Comparison of ENCODE assay signal across 1 cellular context in genomic region chr21:33302796-33303195, GRCh38.
TF ChIP-seq lines count a peak whose summit lies in the region.

No MANE protein-coding gene starts in this region.

TF ChIP-seq in HepG2, 621 proteins besides CTCF, POLR2A, EP300 and RAD21:
- TF ChIP-seq BHLHE40 (IDR thresholded peaks at IDR 0.05; ENCODE audit: low read length) (peak; percentile 66), CREBL2 (CRISPR knock-in tag; IDR thresholded peaks at IDR 0.05; ENCODE audit: borderline replicate concordance) (no peak), MAX (IDR thresholded peaks at IDR 0.05) (peak; percentile 77), CBFB (CRISPR knock-in tag; IDR thresholded peaks at IDR 0.05) (0 out of 2 replicates have a peak, but pooled peaks have one; percentile 32), ZNF431 (CRISPR knock-in tag; IDR thresholded peaks at IDR 0.05; ENCODE audit: borderline replicate concordance, low read depth) (peak; percentile 59; the same call in 1 of the 2 replicates), ZNF687 (CRISPR knock-in tag; IDR thresholded peaks at IDR 0.05) (peak; percentile 66), KAT8 (CRISPR knock-in tag; IDR thresholded peaks at IDR 0.05) (no peak), SALL1 (CRISPR knock-in tag; IDR thresholded peaks at IDR 0.05) (peak; percentile 62; the same call in 1 of the 2 replicates), TFDP1 (CRISPR knock-in tag; IDR thresholded peaks at IDR 0.05; ENCODE audit: borderline replicate concordance) (peak; percentile 31; the same call in 1 of the 2 replicates), NR2F6 (IDR thresholded peaks at IDR 0.05) (no peak), NR2F6 (CRISPR knock-in tag; IDR thresholded peaks at IDR 0.05) (0 out of 2 replicates have a peak, but pooled peaks have one; percentile 36), ZNF768 (CRISPR knock-in tag; IDR thresholded peaks at IDR 0.05) (peak; percentile 42; the same call in 1 of the 2 replicates), HMGXB4 (CRISPR knock-in tag; IDR thresholded peaks at IDR 0.05; ENCODE audit: borderline replicate concordance in 1 of 2, low read depth in 1 of 2) (peak in 1 of 2 experiments; percentile 25; a peak in 1 of 4 replicates), TMF1 (CRISPR knock-in tag; IDR thresholded peaks at IDR 0.05; ENCODE audit: low read depth) (no peak), CERS6 (CRISPR knock-in tag; IDR thresholded peaks at IDR 0.05) (no peak), MAFF (IDR thresholded peaks at IDR 0.05; ENCODE audit: low read depth, low read length) (no peak), ZFX (CRISPR knock-in tag; IDR thresholded peaks at IDR 0.05; ENCODE audit: low read depth) (peak; percentile 62), ZNF770 (CRISPR knock-in tag; IDR thresholded peaks at IDR 0.05) (no peak), SAP130 (CRISPR knock-in tag; IDR thresholded peaks at IDR 0.05; ENCODE audit: low read depth) (peak; percentile 34; the same call in 1 of the 2 replicates), STAG1 (CRISPR knock-in tag; IDR thresholded peaks at IDR 0.05) (peak; percentile 48), RARA (CRISPR knock-in tag; IDR thresholded peaks at IDR 0.05) (peak; percentile 15; the same call in 1 of the 2 replicates), MIXL1 (CRISPR knock-in tag; IDR thresholded peaks at IDR 0.05) (0 out of 2 replicates have a peak, but pooled peaks have one; percentile 24), ZNF292 (CRISPR knock-in tag; IDR thresholded peaks at IDR 0.05; ENCODE audit: borderline replicate concordance, low read depth) (0 out of 2 replicates have a peak, but pooled peaks have one; percentile 35), ZFP91 (CRISPR knock-in tag; IDR thresholded peaks at IDR 0.05; ENCODE audit: borderline replicate concordance) (0 out of 2 replicates have a peak, but pooled peaks have one; percentile 6), GATAD1 (CRISPR knock-in tag; IDR thresholded peaks at IDR 0.05) (0 out of 2 replicates have a peak, but pooled peaks have one; percentile 14), SMC3 (IDR thresholded peaks at IDR 0.05; ENCODE audit: low read length) (peak; percentile 14; the same call in 1 of the 2 replicates), MATR3 (CRISPR knock-in tag; IDR thresholded peaks at IDR 0.05) (no peak)
TF ChIP-seq in HepG2: peak in this region for 19.
